In genomic region chr20:52476074-52476751, GRCh38 we compare ENCODE assay signal across 31 cellular contexts.
"Had no signal": no experiment of that assay in that cellular context is flagged by ENCODE, and none has a peak within 500 bp of the region (broad histone marks: within the 10 kb centered on the region; RNA-seq: fewer than 3 reads in every experiment).

No MANE protein-coding gene starts in this region.

- ATAC-seq: activated CD4-positive, CD25-positive, alpha-beta regulatory T cell treated with anti-CD3 and anti-CD28 coated beads, Interleukin-2, amount 50 U/mL, for 24 hours; activated CD8-positive, alpha-beta memory T cell treated with anti-CD3 and anti-CD28 coated beads, Interleukin-2, amount 10 ng/mL, durations not matched to agents 7 days and 5 days; activated CD8-positive, alpha-beta T cell treated with anti-CD3 and anti-CD28 coated beads, Interleukin-2, amount 10 ng/mL, durations not matched to agents 7 days and 5 days; activated naive CD4-positive, alpha-beta T cell treated with anti-CD3 and anti-CD28 coated beads, Interleukin-2, amount 50 U/mL, for 72 hours; T-helper 17 cell had no signal

- H3K4me1 ChIP-seq: esophagus squamous epithelium had no signal

- H3K4me3 Mint-ChIP-seq: activated B cell treated with CpG ODN at 0.5 μM for 24 hours; activated CD4-positive, alpha-beta memory T cell treated with anti-CD3 and anti-CD28 coated beads for 36 hours; activated CD8-positive, alpha-beta memory T cell treated with anti-CD3 and anti-CD28 coated beads, Interleukin-2, amount 10 ng/mL, durations not matched to agents 7 days and 5 days; activated CD8-positive, alpha-beta T cell treated with anti-CD3 and anti-CD28 coated beads, Interleukin-2, amount 10 ng/mL, durations not matched to agents 7 days and 5 days; activated naive CD4-positive, alpha-beta T cell treated with anti-CD3 and anti-CD28 coated beads for 36 hours; activated naive CD8-positive, alpha-beta T cell treated with anti-CD3 and anti-CD28 coated beads, Interleukin-2, amount 10 ng/mL, durations not matched to agents 7 days and 5 days; activated T-helper 1 cell treated with anti-CD3 and anti-CD28 coated beads, Interleukin-12 subunit alpha, Interleukin-12 subunit beta, Interleukin-2, Interleukin-4 antibody, amounts not matched to agents 30 ng/mL and 10 ng/mL and 1 ng/mL, durations not matched to agents 14 hours and 24 hours and 36 hours; central memory CD8-positive, alpha-beta T cell; T-helper 17 cell; T-helper 2 cell treated with Interferon-gamma antibody and Interleukin-4, amounts not matched to agents 5 μg/mL and 100 μg/mL, for 36 hours had no signal

- H3K36me3 ChIP-seq: brain microvascular endothelial cell, esophagus squamous epithelium, WERI-Rb-1 had no signal

- H3K9me3 ChIP-seq: esophagus squamous epithelium had no signal

- H3K27ac ChIP-seq: brain microvascular endothelial cell, epithelial cell of prostate, esophagus squamous epithelium, WERI-Rb-1 had no signal

- H3K4me1 Mint-ChIP-seq: activated B cell treated with CpG ODN at 0.5 μM for 24 hours; activated CD8-positive, alpha-beta memory T cell treated with anti-CD3 and anti-CD28 coated beads, Interleukin-2, amount 10 ng/mL, durations not matched to agents 7 days and 5 days; activated naive CD8-positive, alpha-beta T cell treated with anti-CD3 and anti-CD28 coated beads, Interleukin-2, amount 10 ng/mL, durations not matched to agents 7 days and 5 days; central memory CD8-positive, alpha-beta T cell had no signal

- H3K27me3 Mint-ChIP-seq: activated B cell treated with CpG ODN at 0.5 μM for 24 hours; activated CD4-positive, alpha-beta memory T cell treated with anti-CD3 and anti-CD28 coated beads for 36 hours; activated CD8-positive, alpha-beta memory T cell treated with anti-CD3 and anti-CD28 coated beads, Interleukin-2, amount 10 ng/mL, durations not matched to agents 7 days and 5 days; T-helper 17 cell had no signal

- DNase-seq: activated B cell treated with CpG ODN at 0.5 μM for 24 hours; activated CD4-positive, alpha-beta memory T cell treated with anti-CD3 and anti-CD28 coated beads for 36 hours; activated CD4-positive, alpha-beta T cell treated with anti-CD3 and anti-CD28 coated beads for 48 hours; activated CD8-positive, alpha-beta memory T cell treated with anti-CD3 and anti-CD28 coated beads, Interleukin-2, amount 10 ng/mL, durations not matched to agents 7 days and 5 days; activated CD8-positive, alpha-beta memory T cell treated with anti-CD3 and anti-CD28 coated beads, Interleukin-2, amount 50 U/mL, for 4 hours; activated CD8-positive, alpha-beta T cell treated with anti-CD3 and anti-CD28 coated beads, Interleukin-2, amount 10 ng/mL, durations not matched to agents 7 days and 5 days; activated effector memory CD4-positive, alpha-beta T cell treated with anti-CD3 and anti-CD28 coated beads, Interleukin-2, amount 50 U/mL, for 16 hours; activated naive CD4-positive, alpha-beta T cell treated with anti-CD3 and anti-CD28 coated beads for 36 hours; activated naive CD8-positive, alpha-beta T cell treated with anti-CD3 and anti-CD28 coated beads, Interleukin-2, amount 10 ng/mL, durations not matched to agents 7 days and 5 days; activated T-cell treated with anti-CD3 and anti-CD28 coated beads, Interleukin-2, amount 50 U/mL, for 1 hour; activated T-cell treated with anti-CD3 and anti-CD28 coated beads, Interleukin-2, amount 50 U/mL, for 48 hours; amniotic stem cell; anterior cingulate cortex; brain microvascular endothelial cell; cortex of kidney; dermis blood vessel endothelial cell; effector CD4-positive, alpha-beta T cell; esophagus squamous epithelium; foreskin fibroblast; head of caudate nucleus; T-helper 1 cell; T-helper 17 cell; T1000; WERI-Rb-1 had no signal

- H3K9me3 Mint-ChIP-seq: activated B cell treated with CpG ODN at 0.5 μM for 24 hours; activated CD4-positive, alpha-beta memory T cell treated with anti-CD3 and anti-CD28 coated beads for 36 hours; activated T-helper 2 cell treated with anti-CD3 and anti-CD28 coated beads, Interferon-gamma antibody, Interleukin-2, Interleukin-4, amounts not matched to agents 10 μg/mL and 5 μg/mL and 100 μg/mL, durations not matched to agents 14 hours and 24 hours and 36 hours; central memory CD8-positive, alpha-beta T cell; T-helper 2 cell treated with Interferon-gamma antibody and Interleukin-4, amounts not matched to agents 5 μg/mL and 100 μg/mL, for 36 hours had no signal

- H3K4me3 ChIP-seq: esophagus squamous epithelium had no signal

- H3K36me3 Mint-ChIP-seq: activated CD4-positive, alpha-beta memory T cell treated with anti-CD3 and anti-CD28 coated beads for 36 hours; activated CD8-positive, alpha-beta memory T cell treated with anti-CD3 and anti-CD28 coated beads, Interleukin-2, amount 10 ng/mL, durations not matched to agents 7 days and 5 days had no signal

- H3K27ac Mint-ChIP-seq: activated B cell treated with CpG ODN at 0.5 μM for 24 hours; activated CD4-positive, alpha-beta memory T cell treated with anti-CD3 and anti-CD28 coated beads for 36 hours; activated CD8-positive, alpha-beta memory T cell treated with anti-CD3 and anti-CD28 coated beads, Interleukin-2, amount 10 ng/mL, durations not matched to agents 7 days and 5 days; activated CD8-positive, alpha-beta T cell treated with anti-CD3 and anti-CD28 coated beads, Interleukin-2, amount 10 ng/mL, durations not matched to agents 7 days and 5 days; activated naive CD4-positive, alpha-beta T cell treated with anti-CD3 and anti-CD28 coated beads for 36 hours; activated naive CD4-positive, alpha-beta T cell treated with anti-CD3 and anti-CD28 coated beads, Interleukin-2, amount 50 U/mL, for 72 hours; activated naive CD8-positive, alpha-beta T cell treated with anti-CD3 and anti-CD28 coated beads, Interleukin-2, amount 10 ng/mL, durations not matched to agents 7 days and 5 days; activated T-helper 1 cell treated with anti-CD3 and anti-CD28 coated beads, Interleukin-12 subunit alpha, Interleukin-12 subunit beta, Interleukin-2, Interleukin-4 antibody, amounts not matched to agents 30 ng/mL and 10 ng/mL and 1 ng/mL, durations not matched to agents 14 hours and 24 hours and 36 hours; activated T-helper 2 cell treated with anti-CD3 and anti-CD28 coated beads, Interferon-gamma antibody, Interleukin-2, Interleukin-4, amounts not matched to agents 10 μg/mL and 5 μg/mL and 100 μg/mL, durations not matched to agents 14 hours and 24 hours and 36 hours; T-helper 17 cell; T-helper 2 cell treated with Interferon-gamma antibody and Interleukin-4, amounts not matched to agents 5 μg/mL and 100 μg/mL, for 36 hours had no signal

- H3K27me3 ChIP-seq: brain microvascular endothelial cell, esophagus squamous epithelium had no signal
